In genomic region chr14:101823081-101823480, GRCh38 we compare ENCODE assay signal across 7 cellular contexts.
A peak's percentile ranks its signal among the peaks of the same experiment; 100 is the strongest.
DNase-seq lines count a peak whose midpoint lies in the region; ATAC-seq and TF ChIP-seq lines count a peak whose summit lies in the region.

No MANE protein-coding gene starts in this region.

- peaks cover 100% of the 10 kb centered on the region for H3K79me2 ChIP-seq in GM23248 (ENCODE audit: insufficient read depth)

- peak overlapping the region; percentile 50 for H3K9ac ChIP-seq in GM23248

- H3F3A ChIP-seq in GM23248 (ENCODE audit: insufficient read depth), result peaks cover 8% of the 10 kb centered on the region; the same call in 1 of the 2 replicates

- no peaks in the 10 kb centered on the region for H3K27me3 Mint-ChIP-seq in T-cell

- H3K27ac Mint-ChIP-seq in T-cell, result peak overlapping the region; percentile 97

- intact Hi-C loops in esophagus squamous epithelium (cut with DNase I), result no loop called here
- intact Hi-C loops in spleen (cut with DNase I; ENCODE audit: low total_unique reads), result no loop called here

- no peaks in the 10 kb centered on the region for H3K9me3 ChIP-seq in GM23248 (ENCODE audit: low read depth)
- no peaks in the 10 kb centered on the region for H3K9me3 ChIP-seq in esophagus squamous epithelium
- H3K9me3 ChIP-seq in spleen, result no peaks in the 10 kb centered on the region

- peak overlapping the region; percentile 34 for H3K4me3 ChIP-seq in GM23248
- peak overlapping the region in 3 of 4 donors; percentile 15 to 50 (median 28) for H3K4me3 ChIP-seq in esophagus squamous epithelium
- H3K4me3 ChIP-seq in spleen, result peak overlapping the region in 5 of 8 donors; percentile 19 to 65 (median 24)

- TF ChIP-seq POLR2A in esophagus squamous epithelium (IDR thresholded peaks at IDR 0.05) (no peak), spleen (IDR thresholded peaks at IDR 0.05) (no peak)

- H3K27ac ChIP-seq in GM23248, result peak overlapping the region; percentile 45
- H3K27ac ChIP-seq in esophagus squamous epithelium, result peak overlapping the region; percentile 72 to 91 (median 88)
- H3K27ac ChIP-seq in spleen, result peak overlapping the region; percentile 82 to 100 (median 94)

- ATAC-seq in T-cell (replicated peaks in 1 of 4), result peak in 2 of 4 experiments; percentile 13 to 25
- no peak for ATAC-seq in GM21367 (IDR thresholded peaks at IDR 0.05; ENCODE audit: unreplicated experiment)
- no peak for ATAC-seq in HG03139 (IDR thresholded peaks at IDR 0.05; ENCODE audit: unreplicated experiment)
- no peak for ATAC-seq in GM21381 (IDR thresholded peaks at IDR 0.05; ENCODE audit: unreplicated experiment)

- H3K36me3 Mint-ChIP-seq in T-cell, result peaks cover 54% of the 10 kb centered on the region

- H3K36me3 ChIP-seq in GM23248 (ENCODE audit: low read depth) (no peaks in the 10 kb centered on the region), esophagus squamous epithelium (peaks cover 0 to 23% (median 0%) of the 10 kb centered on the region in 3 donors), spleen (peaks cover 0 to 28% (median 2%) of the 10 kb centered on the region in 6 donors)

- H2AFZ ChIP-seq in GM23248, result 0 out of 2 replicates have a peak overlapping the region, but pooled peaks have one; percentile 14

- peak overlapping the region; percentile 53 for H3K4me2 ChIP-seq in GM23248 (ENCODE audit: unreplicated experiment)

- H3K4me1 ChIP-seq in GM23248 (ENCODE audit: insufficient read depth) (peaks cover 25% of the 10 kb centered on the region), esophagus squamous epithelium (peaks cover 5 to 72% (median 20%) of the 10 kb centered on the region in 3 donors), spleen (peaks cover 60 to 100% (median 97%) of the 10 kb centered on the region in 6 donors)

- H4K20me1 ChIP-seq in GM23248 (ENCODE audit: insufficient read depth), result no peaks in the 10 kb centered on the region; the same call in 1 of the 2 replicates

- TF ChIP-seq CTCF in esophagus squamous epithelium (IDR thresholded peaks at IDR 0.05) (no peak), spleen (IDR thresholded peaks at IDR 0.05 in 8 of 11, conservative IDR thresholded peaks at IDR 0.05 in 3 of 11) (no peak)

- CTCF ChIA-PET in T-cell (lab: Charles Lee), result interaction anchor here in 1 of 2 donors (0.6 to 2.0 kb wide), 5 partner anchors 10 to 116 kb away, joined by 3 to 37 read pairs (median 3); no protein-coding TSS in a partner anchor

- no peaks in the 10 kb centered on the region for H3K27me3 ChIP-seq in GM23248 (replicated peaks; ENCODE audit: insufficient read depth)
- no peaks in the 10 kb centered on the region for H3K27me3 ChIP-seq in esophagus squamous epithelium
- H3K27me3 ChIP-seq in spleen (replicated peaks in 1 of 7), result no peaks in the 10 kb centered on the region

- H3K9me3 Mint-ChIP-seq in T-cell, result no peaks in the 10 kb centered on the region

- peaks cover 68 to 87% (median 78%) of the 10 kb centered on the region in 3 donors for H3K4me1 Mint-ChIP-seq in T-cell

- in situ Hi-C loops in GM23248 (cut with MboI), result no loop called here

- DNase-seq in GM23248 (peak; percentile 37), T-cell (peak in 21 of 34 experiments; percentile 31 to 61 (median 45)), esophagus squamous epithelium (lab: John Stamatoyannopoulos, UW) (no peak), spleen (no peak)

- POLR2A ChIA-PET in T-cell (lab: Charles Lee), result interaction anchor here (0.5 to 6.0 kb wide), 15 partner anchors 8 to 117 kb away, joined by 3 to 277 read pairs (median 7); no protein-coding TSS in a partner anchor

- WGBS in GM23248 (ENCODE audit: low coverage in 1 of 2, low lambda C conversion rate in 2 of 2, missing lambda C conversion rate in 2 of 2), 2 experiments, result 22 to 24% methylated on average over 9 of the region's 9 CpGs
- 42% methylated on average over 9 of the region's 9 CpGs for WGBS in esophagus squamous epithelium, 2 donors
- 55 to 74% (median 70%) methylated on average over 9 of the region's 9 CpGs for WGBS in spleen, 5 donors

- peak overlapping the region; percentile 81 to 91 (median 88) for H3K4me3 Mint-ChIP-seq in T-cell

- no peaks in the 10 kb centered on the region for H3K9me2 ChIP-seq in GM23248 (ENCODE audit: insufficient read depth)

Comparison
In these comparisons a context has a peak if more than half of its experiments do, and no peak if none do; other contexts are left out.
1. DNase-seq: peak in GM23248 (single experiment) and T-cell (21 of 34); none in esophagus squamous epithelium (single experiment) and spleen (single experiment).
2. Peak in every context shown above with its lines, with median percentiles within 50 percentile points of each other: H3K27ac ChIP-seq and H3K4me3 ChIP-seq.